ENCODE assay signal across 6 cellular contexts in the genomic region with DNA sequence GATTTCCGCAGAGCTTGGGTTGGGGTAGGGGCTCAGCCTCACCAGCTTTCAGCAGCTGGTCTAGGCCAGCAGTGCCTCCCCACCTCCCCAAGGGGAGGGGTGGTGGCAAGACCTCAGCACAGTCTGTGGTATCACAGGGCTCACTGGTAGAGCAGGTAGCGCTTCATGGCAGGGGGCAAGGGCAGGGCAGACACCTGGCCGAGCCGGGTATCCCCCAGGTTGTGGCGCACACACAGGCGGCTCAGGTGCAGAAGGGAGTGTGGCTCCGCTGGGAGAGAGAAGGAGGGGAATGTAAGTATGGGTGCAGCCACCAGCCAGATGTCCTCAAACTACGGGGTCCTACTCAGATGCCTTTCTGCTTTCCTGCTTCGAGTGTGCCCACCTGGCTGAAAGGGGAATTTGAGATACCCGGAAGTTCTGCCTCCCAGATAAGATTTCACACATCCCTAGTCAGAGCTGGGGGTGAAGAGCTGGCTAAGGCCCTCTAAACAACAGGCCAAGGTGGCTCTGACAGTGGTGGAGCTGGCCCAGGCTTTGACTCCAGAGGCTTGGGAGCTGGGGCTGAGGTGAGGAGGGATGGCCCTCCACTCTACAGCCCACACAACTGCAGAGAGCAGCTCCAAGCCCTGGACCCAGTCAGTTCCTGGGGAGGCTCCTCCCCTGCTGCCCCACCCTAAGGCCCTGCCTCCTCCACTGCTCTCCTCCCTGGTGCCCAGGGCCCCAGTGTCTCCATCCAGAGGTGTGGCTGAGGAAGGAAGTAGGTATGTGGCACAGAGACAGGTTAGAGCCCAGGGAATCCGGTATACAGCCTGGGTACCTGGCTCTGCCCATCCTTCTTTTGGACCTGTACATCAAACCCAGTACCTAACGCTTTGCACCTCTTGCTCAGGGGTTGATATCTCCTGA.
A peak's percentile ranks its signal among the peaks of the same experiment; 100 is the strongest.
DNase-seq lines count a peak whose midpoint lies in the region; ATAC-seq and TF ChIP-seq lines count a peak whose summit lies in the region.

No MANE protein-coding gene starts in this region.

- TF ChIP-seq CTCF in 22Rv1 (IDR thresholded peaks at IDR 0.05) = no peak
- no peak for TF ChIP-seq CTCF in HL-60 (IDR thresholded peaks at IDR 0.05; ENCODE audit: insufficient read depth, low read length)

- H3K27ac Mint-ChIP-seq in memory B cell = no peak overlapping the region

- H3K4me3 ChIP-seq in HL-60 (replicated peaks; ENCODE audit: insufficient read depth, low read length) = no peak overlapping the region

- H3K27me3 Mint-ChIP-seq in memory B cell = no peaks in the 10 kb centered on the region

- DNase-seq in HL-60 (ENCODE audit: low read depth in 1 of 2, low spot score in 1 of 2) (peak; percentile 26 to 54), memory B cell (ENCODE audit: low spot score in 2 of 2) (no peak), NCI-H128 (lab: John Stamatoyannopoulos, UW; ENCODE audit: unreplicated experiment) (no peak)
- peak; percentile 66 to 73 for DNase-seq in activated T-cell treated with anti-CD3 and anti-CD28 coated beads, Interleukin-2, amount 50 U/mL, for 48 hours

- no peaks in the 10 kb centered on the region for H3K9me3 Mint-ChIP-seq in memory B cell

- peak overlapping the region; percentile 89 for H3K4me3 Mint-ChIP-seq in memory B cell

- peaks cover 46% of the 10 kb centered on the region for H3K4me1 Mint-ChIP-seq in memory B cell

- H3K27ac ChIP-seq in 22Rv1 (peak overlapping the region; percentile 99), HL-60 (replicated peaks) (peak overlapping the region; percentile 22; the same call in 1 of the 2 replicates)

- ATAC-seq in memory B cell (ENCODE audit: low read depth) (no peak), GM21423 (IDR thresholded peaks at IDR 0.05; ENCODE audit: unreplicated experiment) (no peak)

- H3K36me3 Mint-ChIP-seq in memory B cell = peaks cover 8% of the 10 kb centered on the region

- H3K27me3 ChIP-seq in HL-60 (ENCODE audit: insufficient read depth, poor library complexity, severe bottlenecking) = no peaks in the 10 kb centered on the region

Comparison
In these comparisons a context has a peak if more than half of its experiments do, and no peak if none do; other contexts are left out.
1. DNase-seq: peak in HL-60 (2 of 2) and activated T-cell treated with anti-CD3 and anti-CD28 coated beads, Interleukin-2, amount 50 U/mL, for 48 hours (2 of 2); none in memory B cell (0 of 2) and NCI-H128 (single experiment).